ENCODE assay signal across 8 cellular contexts in the genomic region with DNA sequence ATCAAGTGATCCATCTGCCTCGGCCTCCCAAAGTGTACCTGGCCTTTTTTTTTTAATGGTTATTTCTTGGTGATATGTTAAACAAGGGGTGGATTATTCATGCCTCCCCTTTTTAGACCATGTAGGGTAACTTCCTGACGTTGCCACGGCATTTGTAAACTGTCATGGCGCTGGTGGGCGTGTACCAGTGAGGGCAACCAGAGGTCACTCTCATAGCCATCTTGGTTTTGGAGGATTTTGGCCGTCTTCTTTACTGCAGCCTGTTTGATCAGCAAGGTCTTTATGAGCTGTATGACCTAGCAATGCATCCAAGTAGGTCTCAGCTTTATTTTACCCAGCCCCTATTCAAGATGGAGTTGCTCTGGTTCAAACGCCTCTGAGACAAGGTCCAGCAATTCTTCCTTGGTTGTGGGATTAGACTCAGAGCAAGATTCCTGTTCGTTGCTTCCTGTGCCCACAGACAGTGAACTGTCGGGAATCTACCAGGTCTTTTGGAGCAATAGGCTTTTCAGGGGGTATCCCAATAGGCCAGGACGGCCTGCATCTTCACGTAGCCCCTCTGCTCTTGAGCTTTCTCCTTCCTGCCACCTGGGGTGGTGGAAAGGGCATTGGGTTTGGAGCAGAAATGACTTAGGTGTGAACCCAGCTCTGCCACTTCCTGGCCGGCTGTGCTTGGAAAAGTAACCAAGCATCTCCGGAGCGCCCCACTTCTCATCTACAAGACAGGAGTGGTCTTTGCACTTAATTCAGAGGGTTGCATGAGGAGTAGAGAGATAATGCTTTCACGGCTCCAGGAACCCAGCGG. TPM values are rescaled to one million over a fixed set of nuclear protein-coding genes. Genes with fewer than 3 reads are reported as not detected.
DNase-seq lines count a peak whose midpoint lies in the region; ATAC-seq and TF ChIP-seq lines count a peak whose summit lies in the region.

No MANE protein-coding gene starts in this region.

- H3K36me3 ChIP-seq in cardiac muscle cell, result no peaks in the 10 kb centered on the region
- peaks cover 1 to 9% of the 10 kb centered on the region in 2 donors for H3K36me3 ChIP-seq in body of pancreas (replicated peaks in 1 of 2; ENCODE audit: insufficient read depth in 1 of 2, low read depth in 2 of 2)
- H3K36me3 ChIP-seq in mesodermal cell (ENCODE audit: control insufficient read depth, insufficient read depth, low read length), result peaks cover 6% of the 10 kb centered on the region
- peaks cover 26% of the 10 kb centered on the region for H3K36me3 ChIP-seq in upper lobe of right lung

- H3K27me3 ChIP-seq in cardiac muscle cell (no peaks in the 10 kb centered on the region), body of pancreas (no peaks in the 10 kb centered on the region), upper lobe of right lung (no peaks in the 10 kb centered on the region)

- ATAC-seq in Right ventricle myocardium inferior (no peak), body of pancreas (no peak), upper lobe of right lung (no peak)

- intact Hi-C loops in Right ventricle myocardium inferior (cut with DNase I) (loop anchor here (2.0 kb wide), 1 partner anchor 121 kb away; no protein-coding TSS in a partner anchor), body of pancreas (cut with DNase I) (loop anchor here (5.0 kb wide), 1 partner anchor 159 kb away; no protein-coding TSS in a partner anchor), upper lobe of right lung (cut with DNase I) (no loop called here)

- H3K4me1 ChIP-seq in cardiac muscle cell (ENCODE audit: low read depth) (peaks cover 3% of the 10 kb centered on the region), body of pancreas (peaks cover 43% of the 10 kb centered on the region), mesodermal cell (ENCODE audit: control insufficient read depth, insufficient read depth, low read length, poor library complexity, severe bottlenecking) (peaks cover 3% of the 10 kb centered on the region), upper lobe of right lung (peaks cover 34% of the 10 kb centered on the region)

- TF ChIP-seq CTCF in cardiac muscle cell (IDR thresholded peaks at IDR 0.05; ENCODE audit: low read depth, low read length) (no peak), body of pancreas (IDR thresholded peaks at IDR 0.05) (no peak), upper lobe of right lung (IDR thresholded peaks at IDR 0.05) (no peak)

- WGBS in body of pancreas, 2 donors, result 51 to 58% methylated on average over 7 to 16 of the region's 16 CpGs
- 86 to 87% methylated on average over 10 to 11 of the region's 16 CpGs for WGBS in mesodermal cell (ENCODE audit: insufficient coverage in 2 of 2), 2 experiments

- H3K9me3 ChIP-seq in cardiac muscle cell (ENCODE audit: low read depth) (no peaks in the 10 kb centered on the region), body of pancreas (no peaks in the 10 kb centered on the region), mesodermal cell (ENCODE audit: control insufficient read depth, low read length) (no peaks in the 10 kb centered on the region), upper lobe of right lung (no peaks in the 10 kb centered on the region)

- H3K4me3 ChIP-seq in cardiac muscle cell (peak overlapping the region; percentile 67), body of pancreas (peak overlapping the region in 1 of 2 donors; percentile 84), mesodermal cell (ENCODE audit: extremely low read depth, insufficient read depth, low read length, poor library complexity, severe bottlenecking) (peak overlapping the region; percentile 54), upper lobe of right lung (peak overlapping the region; percentile 68)

- DNase-seq in cardiac muscle cell (ENCODE audit: low read depth in 1 of 2, low spot score in 1 of 2) (no peak), Right ventricle myocardium inferior (ENCODE audit: missing footprints) (no peak), body of pancreas (no peak), upper lobe of right lung (no peak), NCI-H1105 (lab: John Stamatoyannopoulos, UW) (no peak), T-helper 9 cell (no peak)
- DNase-seq in stimulated activated CD4-positive, alpha-beta T cell treated with anti-CD3 and anti-CD28 coated beads, Interleukin-2, amount 100 ng/mL, for 48 hours, result no peak

- TF ChIP-seq POLR2A in body of pancreas (IDR thresholded peaks at IDR 0.05), result no peak

- peak overlapping the region; percentile 3 for H3K27ac ChIP-seq in cardiac muscle cell
- H3K27ac ChIP-seq in body of pancreas, result peak overlapping the region; percentile 68 to 90 (median 78)
- no peak overlapping the region for H3K27ac ChIP-seq in mesodermal cell (ENCODE audit: low read depth, low read length, severe bottlenecking)
- H3K27ac ChIP-seq in upper lobe of right lung, result peak overlapping the region; percentile 91

RNA-seq across cellular contexts. Expression of a gene that starts 52.9 kb away (rescaled TPM):
- total RNA-seq in cardiac muscle cell, result 25.5 and 26.0 TPM in 2 replicates
- 30.0 and 32.4 TPM in 2 replicates for polyA plus RNA-seq in cardiac muscle cell
- total RNA-seq in Right ventricle myocardium inferior, result 65.5 TPM
- 10 to 100 TPM; 22.1 to 36.8 TPM for total RNA-seq in body of pancreas
- 203 TPM for polyA plus RNA-seq in mesodermal cell (2013, experiment 1 of 2)
- 152 TPM for polyA plus RNA-seq in mesodermal cell (2013, experiment 2 of 2)
- 144 TPM for total RNA-seq in upper lobe of right lung
